Comparison of ENCODE assay signal across 8 cellular contexts in the genomic region with DNA sequence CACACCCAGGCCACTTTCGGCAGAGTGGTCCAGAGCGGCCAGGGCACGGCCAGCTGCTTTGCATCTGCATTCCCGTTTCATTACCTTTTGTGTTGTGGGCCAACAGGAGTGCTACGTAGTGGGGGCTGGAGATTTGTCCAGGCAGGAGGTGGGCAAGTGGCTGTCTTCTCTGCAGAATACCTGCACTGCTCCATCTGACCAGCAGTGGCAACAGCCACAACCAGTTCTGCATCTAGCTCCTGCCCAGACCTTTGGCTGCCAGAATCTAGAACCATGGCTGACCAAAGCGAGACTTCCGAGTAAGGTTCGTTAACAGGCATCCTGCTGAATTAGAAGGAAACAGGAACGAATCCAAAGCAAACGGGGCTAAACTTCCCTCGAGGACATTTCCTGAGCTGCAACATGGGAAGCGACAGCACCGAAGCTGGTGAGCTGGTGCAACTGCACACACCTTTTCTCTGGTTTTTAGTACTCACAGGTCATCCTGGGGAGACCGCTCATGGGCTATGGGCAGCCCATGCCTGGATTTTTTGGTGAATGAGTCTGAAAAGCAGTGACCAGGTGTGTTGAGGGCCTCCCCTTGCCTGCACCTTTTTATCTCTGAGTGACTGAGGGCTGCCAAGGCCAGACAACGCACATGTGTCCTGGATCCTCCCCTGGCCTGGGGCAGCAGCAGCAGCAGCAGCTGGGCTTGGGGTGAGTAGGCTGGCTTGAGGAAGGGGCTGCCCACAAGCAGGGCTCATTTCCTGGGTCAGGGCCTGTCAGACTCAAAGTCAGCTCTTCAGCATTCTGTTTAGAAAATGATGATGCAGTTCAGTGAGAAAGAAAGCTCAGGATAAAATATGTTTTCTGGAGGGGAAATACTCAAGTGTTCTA. TPM values are rescaled to one million over a fixed set of nuclear protein-coding genes. Genes with fewer than 3 reads are reported as not detected.
DNase-seq lines count a peak whose midpoint lies in the region; ATAC-seq and TF ChIP-seq lines count a peak whose summit lies in the region.

No MANE protein-coding gene starts in this region.

- no peak overlapping the region for H2BK5ac ChIP-seq in mesenchymal stem cell (ENCODE audit: low read depth, low read length, poor library complexity, severe bottlenecking)

- 83% methylated on average over 15 of the region's 15 CpGs for WGBS in mesenchymal stem cell

- TF ChIP-seq CTCF in epithelial cell of proximal tubule (conservative IDR thresholded peaks at IDR 0.05; ENCODE audit: low read depth, low read length): peak; percentile 40

- peaks cover 17 to 48% of the 10 kb centered on the region in 2 experiments for H3K36me3 ChIP-seq in mesenchymal stem cell (ENCODE audit: control insufficient read depth in 1 of 2, insufficient read depth in 2 of 2, low read depth in 1 of 2, low read length in 2 of 2)

- H3K4me1 Mint-ChIP-seq in activated T-cell treated with anti-CD3 and anti-CD28 coated beads, Interleukin-2, amount 50 U/mL, for 4 hours (ENCODE audit: low read depth): peaks cover 3% of the 10 kb centered on the region

- no peak overlapping the region for H4K8ac ChIP-seq in mesenchymal stem cell (ENCODE audit: low read length)

- H3K9me3 ChIP-seq in mesenchymal stem cell (ENCODE audit: control insufficient read depth, low read length): no peaks in the 10 kb centered on the region

- no peak overlapping the region for H2BK15ac ChIP-seq in mesenchymal stem cell (ENCODE audit: low read depth, poor library complexity, severe bottlenecking)

- no peak overlapping the region for H2AK5ac ChIP-seq in mesenchymal stem cell (ENCODE audit: low read length, severe bottlenecking)

- no peak overlapping the region for H3K23ac ChIP-seq in mesenchymal stem cell (ENCODE audit: low read length in 2 of 2)

- no peak overlapping the region for H2BK12ac ChIP-seq in mesenchymal stem cell (ENCODE audit: low read length in 2 of 2)

- H3K4me1 ChIP-seq in mesenchymal stem cell (ENCODE audit: control insufficient read depth, insufficient read depth, low read depth, low read length): peaks cover 34% of the 10 kb centered on the region

- ATAC-seq in GM19467 (IDR thresholded peaks at IDR 0.05; ENCODE audit: unreplicated experiment) (peak; percentile 32), HG03280 (IDR thresholded peaks at IDR 0.05; ENCODE audit: unreplicated experiment) (peak; percentile 53)
- ATAC-seq in activated T-cell treated with anti-CD3 and anti-CD28 coated beads, Interleukin-2, amount 50 U/mL, for 4 hours: no peak

- H4K91ac ChIP-seq in mesenchymal stem cell (ENCODE audit: low read length): no peak overlapping the region

- no peak overlapping the region for H3K4ac ChIP-seq in mesenchymal stem cell (ENCODE audit: low read depth in 1 of 2, low read length in 2 of 2)

- no peak overlapping the region for H3K14ac ChIP-seq in mesenchymal stem cell (ENCODE audit: low read length in 2 of 2)

- no peak overlapping the region for H3K18ac ChIP-seq in mesenchymal stem cell (ENCODE audit: low read depth in 1 of 2, low read length in 2 of 2)

- no peaks in the 10 kb centered on the region for H3K9me3 Mint-ChIP-seq in activated T-cell treated with anti-CD3 and anti-CD28 coated beads, Interleukin-2, amount 50 U/mL, for 4 hours

- H3K4me3 Mint-ChIP-seq in activated T-cell treated with anti-CD3 and anti-CD28 coated beads, Interleukin-2, amount 50 U/mL, for 4 hours: no peak overlapping the region

- H3K79me1 ChIP-seq in mesenchymal stem cell (replicated peaks; ENCODE audit: low read length, poor library complexity, severe bottlenecking): peaks cover 2% of the 10 kb centered on the region

- H3K4me3 ChIP-seq in epithelial cell of proximal tubule (ENCODE audit: low read depth, low read length): no peak overlapping the region
- H3K4me3 ChIP-seq in mesenchymal stem cell (ENCODE audit: insufficient read depth in 1 of 2, low read depth in 1 of 2, low read length in 2 of 2): no peak overlapping the region

- H2BK120ac ChIP-seq in mesenchymal stem cell (ENCODE audit: low read depth, low read length): no peak overlapping the region

- H3K27me3 ChIP-seq in mesenchymal stem cell (ENCODE audit: control insufficient read depth in 1 of 2, insufficient read depth in 1 of 2, low read length in 2 of 2): peaks cover 0 to 18% of the 10 kb centered on the region in 2 experiments

- no peak overlapping the region for H3K9ac ChIP-seq in mesenchymal stem cell (ENCODE audit: low read length)

- no peak overlapping the region for H2AFZ ChIP-seq in mesenchymal stem cell (ENCODE audit: low read depth, low read length)

- H3K27me3 Mint-ChIP-seq in activated T-cell treated with anti-CD3 and anti-CD28 coated beads, Interleukin-2, amount 50 U/mL, for 4 hours (ENCODE audit: low read depth): peaks cover 11% of the 10 kb centered on the region

- H3K36me3 Mint-ChIP-seq in activated T-cell treated with anti-CD3 and anti-CD28 coated beads, Interleukin-2, amount 50 U/mL, for 4 hours (ENCODE audit: insufficient read depth): peaks cover 12% of the 10 kb centered on the region

- H3K4me2 ChIP-seq in mesenchymal stem cell (ENCODE audit: low read length, poor library complexity, severe bottlenecking): no peak overlapping the region

- DNase-seq in ELF-1 (ENCODE audit: low read depth, low spot score): peak; percentile 55
- no peak for DNase-seq in epithelial cell of proximal tubule (ENCODE audit: low read depth)
- DNase-seq in NCI-H345 (lab: John Stamatoyannopoulos, UW): no peak
- DNase-seq in activated CD4-positive, alpha-beta T cell treated with anti-CD3 and anti-CD28 coated beads for 48 hours: no peak
- no peak for DNase-seq in activated T-cell treated with anti-CD3 and anti-CD28 coated beads, Interleukin-2, amount 50 U/mL, for 4 hours
- DNase-seq in mesenchymal stem cell: no peak

- H3K27ac ChIP-seq in mesenchymal stem cell (ENCODE audit: low read length, poor library complexity, severe bottlenecking): no peak overlapping the region

RNA-seq across cellular contexts. Expression of a gene that starts 10.6 kb away (rescaled TPM):
- total RNA-seq in epithelial cell of proximal tubule: not detected in 2 replicates
- total RNA-seq in activated T-cell treated with anti-CD3 and anti-CD28 coated beads, Interleukin-2, amount 50 U/mL, for 4 hours: under 1 TPM in 2 of 3 donors, not detected in 1; 0.03 to 0.05 TPM
- 0.23 TPM for polyA plus RNA-seq in mesenchymal stem cell (2013, experiment 1 of 2)
- 0.25 TPM for polyA plus RNA-seq in mesenchymal stem cell (2013, experiment 2 of 2)

RNA-seq across cellular contexts. Expression of a gene that starts 26.6 kb away (rescaled TPM):
- total RNA-seq in epithelial cell of proximal tubule: 11.6 and 14.4 TPM in 2 replicates
- total RNA-seq in activated T-cell treated with anti-CD3 and anti-CD28 coated beads, Interleukin-2, amount 50 U/mL, for 4 hours: 1 to 10 TPM; 6.0 to 6.7 (median 6.3) TPM
- polyA plus RNA-seq in mesenchymal stem cell (2013, experiment 1 of 2): 42.4 TPM
- polyA plus RNA-seq in mesenchymal stem cell (2013, experiment 2 of 2): 39.8 TPM

Comparison
In these comparisons a context has a peak if more than half of its experiments do, and no peak if none do; other contexts are left out.
1. ATAC-seq: peak in GM19467 (single experiment) and HG03280 (single experiment); none in activated T-cell treated with anti-CD3 and anti-CD28 coated beads, Interleukin-2, amount 50 U/mL, for 4 hours (0 of 2).